ENCODE assay signal across 17 cellular contexts in genomic region chr6:87293526-87293925, GRCh38. TPM values are rescaled to one million over a fixed set of nuclear protein-coding genes. Genes with fewer than 3 reads are reported as not detected.
A peak's percentile ranks its signal among the peaks of the same experiment; 100 is the strongest.
DNase-seq lines count a peak whose midpoint lies in the region; ATAC-seq and TF ChIP-seq lines count a peak whose summit lies in the region.
"Had no signal": no experiment of that assay in that cellular context is flagged by ENCODE, and none has a peak within 500 bp of the region (broad histone marks: within the 10 kb centered on the region; RNA-seq: fewer than 3 reads in every experiment).

No MANE protein-coding gene starts in this region.

- H4K20me1 ChIP-seq in GM23338 (replicated peaks; ENCODE audit: insufficient read depth) (no peaks in the 10 kb centered on the region), PC-9 (ENCODE audit: insufficient read depth) (no peaks in the 10 kb centered on the region)

- H3K36me3 ChIP-seq in GM23338 (ENCODE audit: insufficient read depth), result no peaks in the 10 kb centered on the region
- H3K36me3 ChIP-seq in PC-9 (ENCODE audit: low read depth), result no peaks in the 10 kb centered on the region
- no peaks in the 10 kb centered on the region for H3K36me3 ChIP-seq in trophoblast cell (ENCODE audit: control insufficient read depth in 1 of 2, insufficient read depth in 2 of 2, low read length in 2 of 2)
- no peaks in the 10 kb centered on the region for H3K36me3 ChIP-seq in gastroesophageal sphincter
- H3K36me3 ChIP-seq: BE2C had no signal

- H4K91ac ChIP-seq in trophoblast cell (ENCODE audit: low read depth, low read length), result no peak overlapping the region

- ATAC-seq in GM23338 (no peak), foreskin keratinocyte (peak; percentile 89), GM18505 (IDR thresholded peaks at IDR 0.05; ENCODE audit: unreplicated experiment) (no peak), gastroesophageal sphincter (no peak)
- ATAC-seq: HepG2 had no signal

- H3K27me3 Mint-ChIP-seq in GM23338 (ENCODE audit: insufficient read depth, low read depth, poor library complexity), result no peaks in the 10 kb centered on the region

- TF ChIP-seq EP300 in gastroesophageal sphincter (IDR thresholded peaks at IDR 0.05), result no peak

- H3K14ac ChIP-seq in trophoblast cell (ENCODE audit: low read length), result no peak overlapping the region

- H3K4me1 Mint-ChIP-seq in GM23338, result no peaks in the 10 kb centered on the region
- H3K4me1 Mint-ChIP-seq: CD4-positive, alpha-beta memory T cell had no signal

- no peak overlapping the region for H3K27ac ChIP-seq in GM23338 (ENCODE audit: low read depth)
- H3K27ac ChIP-seq in PC-9, result no peak overlapping the region
- no peak overlapping the region for H3K27ac ChIP-seq in foreskin keratinocyte
- H3K27ac ChIP-seq in trophoblast cell (ENCODE audit: low read depth, low read length), result no peak overlapping the region
- H3K27ac ChIP-seq in gastroesophageal sphincter, result no peak overlapping the region
- H3K27ac ChIP-seq: C4-2B had no signal

- no peaks in the 10 kb centered on the region for H3K79me1 ChIP-seq in trophoblast cell (ENCODE audit: low read length)

- no peak overlapping the region for H3K27ac Mint-ChIP-seq in GM23338
- H3K27ac Mint-ChIP-seq: CD4-positive, alpha-beta memory T cell; HFFc6 had no signal

- H3K79me2 ChIP-seq in GM23338 (replicated peaks; ENCODE audit: insufficient read depth) (no peaks in the 10 kb centered on the region), PC-9 (ENCODE audit: low read depth) (no peaks in the 10 kb centered on the region), trophoblast cell (ENCODE audit: control insufficient read depth, insufficient read depth, low read length, poor library complexity) (no peaks in the 10 kb centered on the region)

- DNase-seq in GM23338 (ENCODE audit: low spot score), result no peak
- DNase-seq in PC-9, result peak; percentile 12 to 71
- peak in 1 of 2 donors; percentile 64 for DNase-seq in foreskin keratinocyte
- DNase-seq in trophoblast cell, result peak; percentile 73 to 80
- no peak for DNase-seq in activated gamma-delta T cell treated with Interleukin-2 at 50 U/mL for 16 hours
- DNase-seq: BE2C; CD4-positive, alpha-beta memory T cell; DMS79; GDM1; HCEC 1CT; HFFc6 had no signal

- no peak overlapping the region for H3K23ac ChIP-seq in trophoblast cell (ENCODE audit: low read length)

- H3K4me1 ChIP-seq in GM23338 (ENCODE audit: insufficient read depth) (no peaks in the 10 kb centered on the region), PC-9 (replicated peaks; ENCODE audit: insufficient read depth) (no peaks in the 10 kb centered on the region), foreskin keratinocyte (no peaks in the 10 kb centered on the region), trophoblast cell (ENCODE audit: control insufficient read depth in 1 of 2, insufficient read depth in 2 of 2, low read length in 2 of 2) (no peaks in the 10 kb centered on the region), gastroesophageal sphincter (no peaks in the 10 kb centered on the region)
- H3K4me1 ChIP-seq: BE2C had no signal

- H3K36me3 Mint-ChIP-seq in GM23338 (ENCODE audit: low read depth), result no peaks in the 10 kb centered on the region

- POLR2A ChIA-PET in PC-9 (lab: Charles Lee; ENCODE audit: unreplicated experiment), result no interaction called here

- no TSS peak for BruUV-seq in PC-9 (replicated peaks; lab: Mats Ljungman, UMichigan)

- peak overlapping the region; percentile 30; the same call in 1 of the 2 replicates for H2AFZ ChIP-seq in GM23338
- no peak overlapping the region for H2AFZ ChIP-seq in PC-9
- H2AFZ ChIP-seq in trophoblast cell (ENCODE audit: insufficient read depth, low read length, poor library complexity), result no peak overlapping the region

- H3K4me3 ChIP-seq in GM23338 (no peak overlapping the region), PC-9 (no peak overlapping the region), trophoblast cell (ENCODE audit: low read depth, low read length) (no peak overlapping the region), gastroesophageal sphincter (no peak overlapping the region)

- intact Hi-C loops in PC-9 (cut with micrococcal nuclease; ENCODE audit: unreplicated experiment), result no loop called here

- TF ChIP-seq POLR2A in GM18505 (IDR thresholded peaks at IDR 0.05; ENCODE audit: borderline replicate concordance, extremely low read depth, insufficient read depth, insufficient read length) (no peak), gastroesophageal sphincter (IDR thresholded peaks at IDR 0.05) (no peak)

- no peak overlapping the region for H2AK5ac ChIP-seq in trophoblast cell (ENCODE audit: low read length)

- H3K4me2 ChIP-seq in GM23338, result no peak overlapping the region
- no peak overlapping the region for H3K4me2 ChIP-seq in PC-9
- no peak overlapping the region for H3K4me2 ChIP-seq in trophoblast cell (ENCODE audit: low read length)

- no peak overlapping the region for H4K8ac ChIP-seq in trophoblast cell (ENCODE audit: low read depth, low read length)

- H3K27me3 ChIP-seq in GM23338 (ENCODE audit: insufficient read depth), result no peaks in the 10 kb centered on the region
- H3K27me3 ChIP-seq in PC-9 (ENCODE audit: insufficient read depth, low read depth), result no peaks in the 10 kb centered on the region
- H3K27me3 ChIP-seq in foreskin keratinocyte, result peaks cover 26% of the 10 kb centered on the region
- H3K27me3 ChIP-seq in trophoblast cell (ENCODE audit: insufficient read depth, low read length), result no peaks in the 10 kb centered on the region
- no peaks in the 10 kb centered on the region for H3K27me3 ChIP-seq in gastroesophageal sphincter

- TF ChIP-seq CTCF in GM23338 (conservative IDR thresholded peaks at IDR 0.05; ENCODE audit: low read depth in 2 of 2) (no peak), PC-9 (conservative IDR thresholded peaks at IDR 0.05) (no peak), foreskin keratinocyte (conservative IDR thresholded peaks at IDR 0.05) (no peak), gastroesophageal sphincter (IDR thresholded peaks at IDR 0.05) (no peak)

- no peak overlapping the region for H3K4ac ChIP-seq in trophoblast cell (ENCODE audit: low read depth, low read length)

- H3K18ac ChIP-seq in trophoblast cell (ENCODE audit: low read length), result no peak overlapping the region

- no peak overlapping the region for H2BK120ac ChIP-seq in trophoblast cell (ENCODE audit: insufficient read depth, low read length, poor library complexity)

- no peaks in the 10 kb centered on the region for H3K9me3 ChIP-seq in PC-9 (ENCODE audit: insufficient read depth, low read depth)
- no peaks in the 10 kb centered on the region for H3K9me3 ChIP-seq in trophoblast cell (ENCODE audit: insufficient read depth, low read depth, low read length)
- H3K9me3 ChIP-seq in gastroesophageal sphincter, result no peaks in the 10 kb centered on the region
- H3K9me3 ChIP-seq: BE2C had no signal

- no peak overlapping the region for H4K12ac ChIP-seq in trophoblast cell (ENCODE audit: low read depth, low read length)

- no peak overlapping the region for H2BK5ac ChIP-seq in trophoblast cell (ENCODE audit: low read depth, low read length, poor library complexity)

- no peak overlapping the region for H2BK12ac ChIP-seq in trophoblast cell (ENCODE audit: low read length)

- CTCF ChIA-PET in PC-9 (lab: Charles Lee), result interaction anchor here (0.6 kb wide), 1 partner anchor 1670 kb away, joined by 3 read pairs; the partner anchor contains the start of gene RNGTT

- 0 out of 2 replicates have a peak, but pooled peaks cover 2% of the 10 kb centered on the region for H3K9me2 ChIP-seq in GM23338 (ENCODE audit: insufficient read depth)
- no peaks in the 10 kb centered on the region; the same call in 1 of the 2 replicates for H3K9me2 ChIP-seq in PC-9 (ENCODE audit: insufficient read depth)

- H3K4me3 Mint-ChIP-seq in GM23338, result no peak overlapping the region
- H3K4me3 Mint-ChIP-seq: CD4-positive, alpha-beta memory T cell; HFFc6 had no signal

- no peaks in the 10 kb centered on the region for H3K9me3 Mint-ChIP-seq in GM23338
- H3K9me3 Mint-ChIP-seq: CD4-positive, alpha-beta memory T cell; HFFc6 had no signal

- no peak overlapping the region for H3K9ac ChIP-seq in trophoblast cell (ENCODE audit: low read length)

- WGBS in trophoblast cell (ENCODE audit: extremely low coverage, insufficient coverage, insufficient read length), result no CpG with 5 or more reads among the region's 4 CpGs
- WGBS in gastroesophageal sphincter (ENCODE audit: low coverage in 1 of 2), 2 donors, result 74 to 80% methylated on average over 2 to 4 of the region's 4 CpGs

- H3F3A ChIP-seq in GM23338 (replicated peaks; ENCODE audit: low read depth) (no peaks in the 10 kb centered on the region), PC-9 (ENCODE audit: insufficient read depth, low read depth) (no peaks in the 10 kb centered on the region)

TF ChIP-seq in GM23338, 12 proteins besides CTCF, POLR2A, EP300 and RAD21 (continues in another document):
- TF ChIP-seq ZNF114 (CRISPR knock-in tag; IDR thresholded peaks at IDR 0.05) (no peak), EZH2phosphoT487 (IDR thresholded peaks at IDR 0.05; ENCODE audit: unreplicated experiment) (no peak), EZH2 (IDR thresholded peaks at IDR 0.05; ENCODE audit: low read depth, unreplicated experiment) (no peak), CREB1 (CRISPR knock-in tag; IDR thresholded peaks at IDR 0.05; ENCODE audit: low read depth) (no peak), NANOG (IDR thresholded peaks at IDR 0.05; ENCODE audit: borderline replicate concordance) (no peak), STAT1 (IDR thresholded peaks at IDR 0.05; ENCODE audit: unreplicated experiment) (no peak), ZNF331 (CRISPR knock-in tag; IDR thresholded peaks at IDR 0.05; ENCODE audit: low read depth) (no peak), JUNB (IDR thresholded peaks at IDR 0.05; ENCODE audit: unreplicated experiment) (no peak), POLR2AphosphoS5 (IDR thresholded peaks at IDR 0.05; ENCODE audit: low read depth) (no peak)

RNA-seq across cellular contexts. Expression of gene SMIM8, which starts 28.9 kb away (rescaled TPM):
- total RNA-seq in GM23338 (2014; rRNA removed; shearing (Covaris generic)), result 8.9 and 11.4 TPM in 2 replicates
- polyA plus RNA-seq in GM23338 (2016; fragmentation: Nextera tagmentation; extraction: Ambion mirVana), result 23.5 and 27.8 TPM in 2 replicates
- 5.3 and 6.7 TPM in 2 replicates for total RNA-seq in PC-9 (2021)
- 3.5 and 3.9 TPM in 2 replicates for total RNA-seq in foreskin keratinocyte
- polyA plus RNA-seq in foreskin keratinocyte, result 4.1 and 4.3 TPM in 2 replicates
- 5.7 and 6.1 TPM in 2 replicates for polyA plus RNA-seq in trophoblast cell (2013)
- 10 to 100 TPM in 1 of 4 donors, 1 to 10 TPM in 3; 5.2 to 13.4 (median 8.1) TPM for total RNA-seq in gastroesophageal sphincter

RNA-seq across cellular contexts. Expression of gene GJB7, which starts 35.6 kb away (rescaled TPM):
- 2.1 and 2.7 TPM in 2 replicates for total RNA-seq in GM23338 (2014; rRNA removed; shearing (Covaris generic))
- polyA plus RNA-seq in GM23338 (2016; fragmentation: Nextera tagmentation; extraction: Ambion mirVana), result 2.3 and 2.8 TPM in 2 replicates
- total RNA-seq in PC-9 (2021), result not detected in 2 replicates
- total RNA-seq in foreskin keratinocyte, result not detected in 2 replicates
- not detected in 2 replicates for polyA plus RNA-seq in foreskin keratinocyte
- polyA plus RNA-seq in trophoblast cell (2013), result 0.14 and 0.26 TPM in 2 replicates
- not detected for total RNA-seq in gastroesophageal sphincter
- total RNA-seq: CD4-positive, alpha-beta memory T cell; H4; HepG2; HFFc6 had no signal
- polyA plus RNA-seq: AG04450, HepG2 had no signal

RNA-seq across cellular contexts. Expression of gene C6orf163, which starts 51.1 kb away (rescaled TPM):
- 2.3 and 3.1 TPM in 2 replicates for total RNA-seq in GM23338 (2014; rRNA removed; shearing (Covaris generic))
- 4.1 and 5.4 TPM in 2 replicates for polyA plus RNA-seq in GM23338 (2016; fragmentation: Nextera tagmentation; extraction: Ambion mirVana)
- total RNA-seq in PC-9 (2021), result 1.5 and 2.0 TPM in 2 replicates
- total RNA-seq in foreskin keratinocyte, result 0.78 and 0.92 TPM in 2 replicates
- polyA plus RNA-seq in foreskin keratinocyte, result 0.54 and 0.69 TPM in 2 replicates
- polyA plus RNA-seq in trophoblast cell (2013), result 0.74 and 0.81 TPM in 2 replicates
- total RNA-seq in gastroesophageal sphincter, result 1 to 10 TPM in 2 of 4 donors, under 1 TPM in 1, not detected in 1; 0.81 to 5.0 (median 1.6) TPM

Comparison
In these comparisons a context has a peak if more than half of its experiments do, and no peak if none do; other contexts are left out.
1. DNase-seq: peak in PC-9 (2 of 2) and trophoblast cell (2 of 2); none in GM23338 (single experiment) and activated gamma-delta T cell treated with Interleukin-2 at 50 U/mL for 16 hours (single experiment).